8 cellular contexts compared by ENCODE assay signal in the genomic region with DNA sequence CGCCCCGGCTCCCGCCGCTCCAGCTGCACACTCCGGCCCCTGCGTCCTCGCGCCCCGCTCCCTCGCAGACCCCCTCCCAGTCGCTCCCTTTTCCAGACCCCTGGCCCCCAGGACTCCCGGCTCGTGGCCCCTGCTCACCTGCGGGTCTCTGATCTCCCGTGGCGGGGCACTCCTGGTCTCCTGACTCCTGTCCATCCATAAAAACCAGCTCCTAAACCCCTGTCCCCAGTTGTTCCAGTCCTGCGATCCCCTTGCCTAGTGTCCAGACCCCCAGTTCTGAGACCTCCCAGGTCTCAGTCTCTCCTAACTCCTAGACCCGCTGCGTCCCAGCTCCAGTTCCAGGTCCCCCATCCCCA. TPM values are rescaled to one million over a fixed set of nuclear protein-coding genes. Genes with fewer than 3 reads are reported as not detected.
DNase-seq lines count a peak whose midpoint lies in the region; ATAC-seq and TF ChIP-seq lines count a peak whose summit lies in the region.

No MANE protein-coding gene starts in this region.

- H3K9ac ChIP-seq in SK-N-SH (peak overlapping the region; percentile 90), SU-DHL-6 (ENCODE audit: low read length) (peak overlapping the region; percentile 96)

- peaks cover 7% of the 10 kb centered on the region for H3F3A ChIP-seq in SK-N-SH (replicated peaks; ENCODE audit: insufficient read depth)
- peaks cover 35% of the 10 kb centered on the region for H3F3A ChIP-seq in SU-DHL-6 (ENCODE audit: insufficient read depth)

- no peaks in the 10 kb centered on the region for H3K27me3 ChIP-seq in SK-N-SH (ENCODE audit: insufficient read depth)
- H3K27me3 ChIP-seq in SU-DHL-6 (ENCODE audit: low read length): no peaks in the 10 kb centered on the region
- H3K27me3 ChIP-seq in gastrocnemius medialis: no peaks in the 10 kb centered on the region

- H3K9me2 ChIP-seq in SK-N-SH (no peaks in the 10 kb centered on the region), SU-DHL-6 (replicated peaks; ENCODE audit: insufficient read depth, low read length) (no peaks in the 10 kb centered on the region)

- in situ Hi-C loops in gastrocnemius medialis (cut with MboI; ENCODE audit: low sequenced_read_pairs in 4 of 4): loop anchor here in 3 of 4 donors (5.0 to 10.0 kb wide), 2 partner anchors 88 to 90 kb away; no protein-coding TSS in a partner anchor

- H3K4me3 ChIP-seq in SK-N-SH (ENCODE audit: low read depth in 2 of 2, low read length in 1 of 2): peak overlapping the region; percentile 61 to 84
- peak overlapping the region; percentile 92 for H3K4me3 ChIP-seq in SU-DHL-6 (ENCODE audit: insufficient read depth, low read length, poor library complexity, severe bottlenecking)
- H3K4me3 ChIP-seq in fibroblast of villous mesenchyme (ENCODE audit: low read depth, low read length): peak overlapping the region; percentile 93
- H3K4me3 ChIP-seq in gastrocnemius medialis: peak overlapping the region; percentile 85 to 91 (median 88)

- H2AFZ ChIP-seq in SK-N-SH (ENCODE audit: low read depth): peak overlapping the region; percentile 91; the same call in 1 of the 2 replicates
- no peak overlapping the region for H2AFZ ChIP-seq in SU-DHL-6 (ENCODE audit: low read depth, low read length, severe bottlenecking)

- POLR2A ChIA-PET in SK-N-SH (lab: Yijun Ruan, JAX): interaction anchor here (0.6 to 1.3 kb wide), 10 partner anchors 9 to 120 kb away, joined by 3 to 8 read pairs (median 4); a partner anchor contains a TSS

- H3K9me3 ChIP-seq in SK-N-SH (no peaks in the 10 kb centered on the region), SU-DHL-6 (ENCODE audit: insufficient read depth, low read length) (no peaks in the 10 kb centered on the region), gastrocnemius medialis (no peaks in the 10 kb centered on the region)

- DNase-seq in SK-N-SH: no peak
- DNase-seq in fibroblast of villous mesenchyme (ENCODE audit: low read depth): no peak
- no peak for DNase-seq in gastrocnemius medialis
- no peak for DNase-seq in NCI-H146 treated with DMSO at 0.1 percent for 48 hours (lab: John Stamatoyannopoulos, UW; ENCODE audit: unreplicated experiment)
- no peak for DNase-seq in NCI-H526 treated with DMSO at 0.1 percent for 48 hours (lab: John Stamatoyannopoulos, UW)

- TF ChIP-seq CTCF in SK-N-SH (IDR thresholded peaks at IDR 0.05): no peak
- TF ChIP-seq CTCF in SU-DHL-6 (IDR thresholded peaks at IDR 0.05; ENCODE audit: insufficient read depth, low read length, poor library complexity, severe bottlenecking): no peak
- TF ChIP-seq CTCF in fibroblast of villous mesenchyme (IDR thresholded peaks at IDR 0.05; ENCODE audit: insufficient read depth, low read depth, low read length): no peak
- TF ChIP-seq CTCF in gastrocnemius medialis (IDR thresholded peaks at IDR 0.05 in 4 of 5, conservative IDR thresholded peaks at IDR 0.05 in 1 of 5): no peak

- H4K20me1 ChIP-seq in SK-N-SH (ENCODE audit: insufficient read depth) (no peaks in the 10 kb centered on the region), SU-DHL-6 (ENCODE audit: low read depth, low read length) (no peaks in the 10 kb centered on the region)

- ATAC-seq in SK-N-SH treated with all-trans-retinoic acid at 6 μM for 48 hours (no peak), gastrocnemius medialis (peak in 1 of 2 donors; percentile 19)
- no peak for ATAC-seq in activated CD4-positive, CD25-positive, alpha-beta regulatory T cell treated with anti-CD3 and anti-CD28 coated beads, Interleukin-2, amount 50 U/mL, for 24 hours

- peaks cover 0 to 9% of the 10 kb centered on the region in 2 experiments; a peak in 1 of 4 replicates for H3K4me1 ChIP-seq in SK-N-SH (ENCODE audit: control insufficient read depth in 1 of 2, insufficient read depth in 2 of 2, low read depth in 1 of 2, low read length in 1 of 2)
- peaks cover 17 to 24% of the 10 kb centered on the region in 2 donors for H3K4me1 ChIP-seq in gastrocnemius medialis

- peak overlapping the region; percentile 84 for H3K4me2 ChIP-seq in SK-N-SH
- peak overlapping the region; percentile 79 for H3K4me2 ChIP-seq in SU-DHL-6 (ENCODE audit: low read depth, low read length, poor library complexity, severe bottlenecking)

- TF ChIP-seq EP300 in SK-N-SH (IDR thresholded peaks at IDR 0.05; ENCODE audit: borderline replicate concordance in 1 of 2, low read depth in 1 of 2, low read length in 1 of 2): no peak

- H3K27ac ChIP-seq in SK-N-SH (ENCODE audit: low read depth in 2 of 2, low read length in 1 of 2) (peak overlapping the region; percentile 31 to 88; a peak in 3 of 4 replicates), SU-DHL-6 (ENCODE audit: low read depth, low read length) (peak overlapping the region; percentile 54), gastrocnemius medialis (peak overlapping the region; percentile 85 to 91 (median 89))

- intact Hi-C loops in gastrocnemius medialis (cut with DNase I; ENCODE audit: low total_unique reads): loop anchor here (1.0 to 5.0 kb wide), 3 partner anchors 61 to 180 kb away; a partner anchor contains a TSS

- no peak for TF ChIP-seq POLR2A in gastrocnemius medialis (IDR thresholded peaks at IDR 0.05)

- H3K36me3 ChIP-seq in SK-N-SH (replicated peaks in 1 of 2; ENCODE audit: control insufficient read depth in 1 of 2, insufficient read depth in 2 of 2, low read length in 1 of 2) (peaks cover 0 to 6% of the 10 kb centered on the region in 2 experiments), SU-DHL-6 (ENCODE audit: low read length) (no peaks in the 10 kb centered on the region), gastrocnemius medialis (no peaks in the 10 kb centered on the region)

- peaks cover 62% of the 10 kb centered on the region for H3K79me2 ChIP-seq in SK-N-SH (ENCODE audit: insufficient read depth)
- peaks cover 52% of the 10 kb centered on the region for H3K79me2 ChIP-seq in SU-DHL-6 (ENCODE audit: insufficient read depth, low read length)

- 0% methylated on average over 8 of the region's 19 CpGs for WGBS in SK-N-SH (ENCODE audit: low lambda C conversion rate)

- no peak for TF ChIP-seq RAD21 in SK-N-SH (IDR thresholded peaks at IDR 0.05; ENCODE audit: low read length)

- CTCF ChIA-PET in SK-N-SH (lab: Yijun Ruan, JAX): interaction anchor here (0.7 to 3.9 kb wide), 8 partner anchors 9 to 600 kb away, joined by 3 to 24 read pairs (median 4); no protein-coding TSS in a partner anchor

TF ChIP-seq in SK-N-SH, 30 proteins besides CTCF, POLR2A, EP300 and RAD21:
- TF ChIP-seq ELF1 (IDR thresholded peaks at IDR 0.05) (no peak), SIN3A (IDR thresholded peaks at IDR 0.05; ENCODE audit: borderline replicate concordance, low read depth, low read length) (no peak), POLR2AphosphoS5 (IDR thresholded peaks at IDR 0.05; ENCODE audit: low read depth, low read length) (no peak), MXI1 (IDR thresholded peaks at IDR 0.05; ENCODE audit: low read depth, low read length) (no peak)
TF ChIP-seq in SK-N-SH: peak in this region for 0.

TF ChIP-seq in SK-N-SH treated with all-trans-retinoic acid at 6 μM for 48 hours, 23 proteins besides CTCF, POLR2A, EP300 and RAD21 (continues in another document):
- TF ChIP-seq ZNF8 (CRISPR knock-in tag; IDR thresholded peaks at IDR 0.05) (no peak), ZNF70 (CRISPR knock-in tag; IDR thresholded peaks at IDR 0.05) (no peak), RARB (CRISPR knock-in tag; IDR thresholded peaks at IDR 0.05) (no peak), BACH2 (CRISPR knock-in tag; IDR thresholded peaks at IDR 0.05; ENCODE audit: borderline replicate concordance) (no peak), ESRRG (CRISPR knock-in tag; IDR thresholded peaks at IDR 0.05) (no peak), GLIS3 (CRISPR knock-in tag; IDR thresholded peaks at IDR 0.05) (no peak), TCF4 (CRISPR knock-in tag; IDR thresholded peaks at IDR 0.05; ENCODE audit: borderline replicate concordance) (no peak), ZNF565 (CRISPR knock-in tag; conservative IDR thresholded peaks at IDR 0.05; ENCODE audit: low read depth) (no peak), TOX (CRISPR knock-in tag; IDR thresholded peaks at IDR 0.05; ENCODE audit: borderline replicate concordance) (no peak)
- TF ChIP-seq, protein P1, sequence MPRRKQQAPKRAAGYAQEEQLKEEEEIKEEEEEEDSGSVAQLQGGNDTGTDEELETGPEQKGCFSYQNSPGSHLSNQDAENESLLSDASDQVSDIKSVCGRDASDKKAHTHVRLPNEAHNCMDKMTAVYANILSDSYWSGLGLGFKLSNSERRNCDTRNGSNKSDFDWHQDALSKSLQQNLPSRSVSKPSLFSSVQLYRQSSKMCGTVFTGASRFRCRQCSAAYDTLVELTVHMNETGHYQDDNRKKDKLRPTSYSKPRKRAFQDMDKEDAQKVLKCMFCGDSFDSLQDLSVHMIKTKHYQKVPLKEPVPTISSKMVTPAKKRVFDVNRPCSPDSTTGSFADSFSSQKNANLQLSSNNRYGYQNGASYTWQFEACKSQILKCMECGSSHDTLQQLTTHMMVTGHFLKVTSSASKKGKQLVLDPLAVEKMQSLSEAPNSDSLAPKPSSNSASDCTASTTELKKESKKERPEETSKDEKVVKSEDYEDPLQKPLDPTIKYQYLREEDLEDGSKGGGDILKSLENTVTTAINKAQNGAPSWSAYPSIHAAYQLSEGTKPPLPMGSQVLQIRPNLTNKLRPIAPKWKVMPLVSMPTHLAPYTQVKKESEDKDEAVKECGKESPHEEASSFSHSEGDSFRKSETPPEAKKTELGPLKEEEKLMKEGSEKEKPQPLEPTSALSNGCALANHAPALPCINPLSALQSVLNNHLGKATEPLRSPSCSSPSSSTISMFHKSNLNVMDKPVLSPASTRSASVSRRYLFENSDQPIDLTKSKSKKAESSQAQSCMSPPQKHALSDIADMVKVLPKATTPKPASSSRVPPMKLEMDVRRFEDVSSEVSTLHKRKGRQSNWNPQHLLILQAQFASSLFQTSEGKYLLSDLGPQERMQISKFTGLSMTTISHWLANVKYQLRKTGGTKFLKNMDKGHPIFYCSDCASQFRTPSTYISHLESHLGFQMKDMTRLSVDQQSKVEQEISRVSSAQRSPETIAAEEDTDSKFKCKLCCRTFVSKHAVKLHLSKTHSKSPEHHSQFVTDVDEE (CRISPR knock-in tag; IDR thresholded peaks at IDR 0.05): no peak

RNA-seq across cellular contexts. Expression of a gene that starts 0.3 kb away (rescaled TPM):
- 5.3 and 5.9 TPM in 2 replicates for polyA plus RNA-seq in SK-N-SH (2012; rRNA removed)
- 3.6 and 4.3 TPM in 2 replicates for polyA plus RNA-seq in SK-N-SH (2012; cell fraction: cytosol; rRNA removed)
- 4.8 and 6.0 TPM in 2 replicates for polyA plus RNA-seq in SK-N-SH (2012; cell fraction: nucleus; rRNA removed)
- 21.6 and 24.2 TPM in 2 replicates for total RNA-seq in fibroblast of villous mesenchyme
- 10 to 100 TPM; 10.4 to 19.3 (median 14.3) TPM for total RNA-seq in gastrocnemius medialis

RNA-seq across cellular contexts. Expression of a gene that starts 11.8 kb away (rescaled TPM):
- 0.08 TPM in 1 of 2 replicates, not detected in the other for polyA plus RNA-seq in SK-N-SH (2012; rRNA removed)
- 0.08 TPM in 1 of 2 replicates, not detected in the other for polyA plus RNA-seq in SK-N-SH (2012; cell fraction: cytosol; rRNA removed)
- polyA plus RNA-seq in SK-N-SH (2012; cell fraction: nucleus; rRNA removed): 0.13 and 0.23 TPM in 2 replicates
- not detected in 2 replicates for total RNA-seq in fibroblast of villous mesenchyme
- not detected for total RNA-seq in gastrocnemius medialis

RNA-seq across cellular contexts. Expression of a gene that starts 35.0 kb away (rescaled TPM):
- 4.7 and 9.3 TPM in 2 replicates for polyA plus RNA-seq in SK-N-SH (2012; rRNA removed)
- polyA plus RNA-seq in SK-N-SH (2012; cell fraction: cytosol; rRNA removed): 4.2 TPM in 2 replicates
- polyA plus RNA-seq in SK-N-SH (2012; cell fraction: nucleus; rRNA removed): 42.2 and 85.3 TPM in 2 replicates
- total RNA-seq in fibroblast of villous mesenchyme (2.2 and 2.3 TPM in 2 replicates), gastrocnemius medialis (1 to 10 TPM in 3 of 4 donors, not detected in 1; 2.3 to 5.5 (median 4.1) TPM)
